ENCODE assay signal across 21 cellular contexts in the genomic region with DNA sequence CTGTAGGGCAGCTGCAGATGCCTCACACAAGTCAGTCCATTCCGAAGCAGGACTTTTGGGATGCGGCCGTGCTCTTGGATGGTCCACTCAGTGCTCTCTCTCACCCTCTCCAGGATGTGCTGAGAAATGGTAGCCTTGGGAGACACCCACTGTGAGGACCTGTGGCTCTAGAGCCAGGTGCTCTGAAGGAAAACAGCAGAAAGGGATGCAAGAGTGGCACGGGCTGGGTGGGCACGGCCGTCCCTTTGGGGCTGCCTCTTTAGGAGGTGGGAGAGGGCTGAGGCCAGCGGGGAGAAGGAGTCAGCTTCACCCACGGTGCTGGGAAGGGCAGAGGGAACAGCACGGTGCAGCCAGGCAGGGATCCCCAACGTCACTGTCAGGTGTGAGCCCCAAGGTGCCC.
A peak's percentile ranks its signal among the peaks of the same experiment; 100 is the strongest.
DNase-seq lines count a peak whose midpoint lies in the region; ATAC-seq, FAIRE-seq and TF ChIP-seq lines count a peak whose summit lies in the region.
"Had no signal": no experiment of that assay in that cellular context is flagged by ENCODE, and none has a peak within 500 bp of the region (broad histone marks: within the 10 kb centered on the region; RNA-seq: fewer than 3 reads in every experiment).

No MANE protein-coding gene starts in this region.

- H4K91ac ChIP-seq in H1 (replicated peaks; ENCODE audit: insufficient read length, low read length), result no peak overlapping the region

- ATAC-seq in GM18861 (IDR thresholded peaks at IDR 0.05; ENCODE audit: unreplicated experiment), result no peak
- ATAC-seq: GM12878 had no signal

- H3K18ac ChIP-seq in H1 (ENCODE audit: extremely low read depth, low read length), result no peak overlapping the region

- H2BK5ac ChIP-seq in H1 (ENCODE audit: low read depth, low read length), result no peak overlapping the region

- TF ChIP-seq RAD21 in H1 (IDR thresholded peaks at IDR 0.05 in 1 of 2, conservative IDR thresholded peaks at IDR 0.05 in 1 of 2; ENCODE audit: low read depth in 2 of 2, low read length in 2 of 2), result no peak

- no peak overlapping the region for H3K27ac Mint-ChIP-seq in progenitor cell of endocrine pancreas
- H3K27ac Mint-ChIP-seq: CD4-positive, alpha-beta T cell; HFFc6 had no signal

- H3K4me3 ChIP-seq in ACC112 (ENCODE audit: low read depth, low read length) (no peak overlapping the region), PC-9 (no peak overlapping the region), H1 (ENCODE audit: extremely low read depth in 1 of 4, insufficient read depth in 2 of 4, low read depth in 3 of 4, low read length in 4 of 4) (no peak overlapping the region)
- H3K4me3 ChIP-seq: GM12878, Peyer's patch had no signal

- H3K27me3 Mint-ChIP-seq in progenitor cell of endocrine pancreas, result peaks cover 6% of the 10 kb centered on the region

- WGBS in H1 (ENCODE audit: extremely low coverage in 1 of 2, insufficient coverage in 1 of 2, insufficient read length in 1 of 2, insufficient replicate concordance in 2 of 2, low coverage in 1 of 2, low lambda C conversion rate in 2 of 2, missing lambda C conversion rate in 1 of 2), 2 experiments, result 72% methylated on average over 10 of the region's 10 CpGs; no CpG with 5 or more reads in 1 of the 2 experiments

- H3K27me3 ChIP-seq in ACC112 (ENCODE audit: insufficient read depth, low read length), result no peaks in the 10 kb centered on the region
- H3K27me3 ChIP-seq in PC-9 (ENCODE audit: insufficient read depth, low read depth), result no peaks in the 10 kb centered on the region
- H3K27me3 ChIP-seq in H1 (replicated peaks in 1 of 4; ENCODE audit: control insufficient read depth in 3 of 4, extremely low read depth in 1 of 4, insufficient read depth in 3 of 4, low read length in 3 of 4), result no peaks in the 10 kb centered on the region; a peak in 1 of 7 replicates
- H3K27me3 ChIP-seq: Peyer's patch had no signal

- no peak overlapping the region for H3K56ac ChIP-seq in H1 (replicated peaks; ENCODE audit: insufficient read length, low read depth, low read length)

- no TSS peak for BruUV-seq in PC-9 (replicated peaks; lab: Mats Ljungman, UMichigan)

- H3K79me1 ChIP-seq in H1 (ENCODE audit: low read depth, low read length), result no peaks in the 10 kb centered on the region

- no peak for TF ChIP-seq EP300 in H1 (IDR thresholded peaks at IDR 0.05; ENCODE audit: borderline replicate concordance in 1 of 2, low read depth in 2 of 2, low read length in 2 of 2)

- H2BK20ac ChIP-seq in H1 (ENCODE audit: low read length), result no peak overlapping the region

- H3F3A ChIP-seq in PC-9 (ENCODE audit: insufficient read depth, low read depth), result peaks cover 9% of the 10 kb centered on the region

- H3K9me3 ChIP-seq in PC-9 (ENCODE audit: insufficient read depth, low read depth) (no peaks in the 10 kb centered on the region), H1 (ENCODE audit: insufficient read depth in 2 of 2, low read depth in 1 of 2, low read length in 1 of 2) (no peaks in the 10 kb centered on the region)
- H3K9me3 ChIP-seq: Caco-2, Peyer's patch, SK-N-SH had no signal

- H4K20me1 ChIP-seq in PC-9 (ENCODE audit: insufficient read depth) (no peaks in the 10 kb centered on the region), H1 (replicated peaks in 1 of 2; ENCODE audit: control insufficient read depth in 1 of 2, insufficient read depth in 2 of 2, low read length in 2 of 2) (no peaks in the 10 kb centered on the region)

- POLR2A ChIA-PET in PC-9 (lab: Charles Lee; ENCODE audit: unreplicated experiment) (no interaction called here), H1 (lab: Charles Lee; ENCODE audit: partially characterized antibody) (no interaction called here), HEK293T (lab: Yijun Ruan, JAX) (no interaction called here)

- no peaks in the 10 kb centered on the region for H3K9me3 Mint-ChIP-seq in progenitor cell of endocrine pancreas (ENCODE audit: low read depth)
- H3K9me3 Mint-ChIP-seq: CD4-positive, alpha-beta T cell; HFFc6 had no signal

- H3K4me3 Mint-ChIP-seq in progenitor cell of endocrine pancreas (ENCODE audit: low read depth), result no peak overlapping the region
- H3K4me3 Mint-ChIP-seq: CD4-positive, alpha-beta T cell; HFFc6 had no signal

- H3K23ac ChIP-seq in H1 (ENCODE audit: insufficient read length), result no peak overlapping the region

- no peak overlapping the region for H2BK12ac ChIP-seq in H1 (ENCODE audit: low read depth, low read length)

- H4K5ac ChIP-seq in H1 (ENCODE audit: insufficient read length, low read depth, low read length), result no peak overlapping the region

- no peaks in the 10 kb centered on the region for H3K36me3 Mint-ChIP-seq in progenitor cell of endocrine pancreas (ENCODE audit: insufficient read depth)

- H3K4ac ChIP-seq in H1 (replicated peaks; ENCODE audit: insufficient read length, low read depth, low read length), result no peak overlapping the region

- no peaks in the 10 kb centered on the region for H3K9me2 ChIP-seq in PC-9 (ENCODE audit: insufficient read depth)
- H3K9me2 ChIP-seq: SK-N-SH had no signal

- no peak overlapping the region for H4K8ac ChIP-seq in H1 (ENCODE audit: extremely low read depth, insufficient read depth, low read length)

- CTCF ChIA-PET in PC-9 (lab: Charles Lee) (no interaction called here), H1 (lab: Charles Lee; ENCODE audit: partially characterized antibody) (interaction anchor here (0.9 to 1.2 kb wide), 2 partner anchors 10 to 111 kb away, joined by 3 read pairs; no protein-coding TSS in a partner anchor), HEK293T (lab: Yijun Ruan, JAX) (no interaction called here)

- H2AFZ ChIP-seq in ACC112 (ENCODE audit: low read length, unreplicated experiment), result no peak overlapping the region
- H2AFZ ChIP-seq in PC-9, result no peak overlapping the region
- no peak overlapping the region for H2AFZ ChIP-seq in H1 (ENCODE audit: low read length)

- no peak overlapping the region for H3K9ac ChIP-seq in H1 (replicated peaks in 1 of 4; ENCODE audit: extremely low read depth in 1 of 4, low read depth in 3 of 4, low read length in 3 of 4)
- H3K9ac ChIP-seq: SK-N-SH had no signal

- no peaks in the 10 kb centered on the region for H3K36me3 ChIP-seq in ACC112 (ENCODE audit: insufficient read depth, low read length)
- H3K36me3 ChIP-seq in PC-9 (ENCODE audit: low read depth), result no peaks in the 10 kb centered on the region
- H3K36me3 ChIP-seq in H1 (ENCODE audit: control insufficient read depth in 2 of 4, insufficient read depth in 4 of 4, low read length in 3 of 4), result no peaks in the 10 kb centered on the region
- H3K36me3 ChIP-seq: Peyer's patch had no signal

- no peak for DNase-seq in PC-9
- DNase-seq in H1 (ENCODE audit: low read depth in 1 of 2, low spot score in 2 of 2), result no peak
- DNase-seq in posterior vena cava (ENCODE audit: low spot score), result peak; percentile 75
- no peak for DNase-seq in progenitor cell of endocrine pancreas (ENCODE audit: low spot score, unreplicated experiment)
- no peak for DNase-seq in HEK293T (ENCODE audit: extremely low spot score)
- DNase-seq in NCI-H748 (lab: John Stamatoyannopoulos, UW; ENCODE audit: unreplicated experiment), result no peak
- DNase-seq: CD4-positive, alpha-beta T cell; DMS153; GF-D8; HFFc6; NCI-H1436; NCI-H1930; NCI-H345; NCI-H524 treated with DMSO at 0.1 percent for 48 hours; SHP77; SK-N-SH had no signal

- intact Hi-C loops in PC-9 (cut with micrococcal nuclease; ENCODE audit: unreplicated experiment) (loop anchor here (5.0 kb wide), 1 partner anchor 48 kb away; no protein-coding TSS in a partner anchor), posterior vena cava (cut with DNase I) (no loop called here)

- H2AK5ac ChIP-seq in H1 (ENCODE audit: low read depth, low read length), result 0 out of 2 replicates have a peak overlapping the region, but pooled peaks have one; percentile 71

- H3K23me2 ChIP-seq in H1 (ENCODE audit: low read depth, low read length), result no peaks in the 10 kb centered on the region

- H2BK15ac ChIP-seq in H1 (ENCODE audit: low read length), result no peak overlapping the region

- no peak for TF ChIP-seq CTCF in PC-9 (conservative IDR thresholded peaks at IDR 0.05)
- no peak for TF ChIP-seq CTCF in H1 (IDR thresholded peaks at IDR 0.05; ENCODE audit: control extremely low read depth in 1 of 3, insufficient read depth in 1 of 3, low read depth in 1 of 3, low read length in 3 of 3)
- no peak for TF ChIP-seq CTCF in progenitor cell of endocrine pancreas (IDR thresholded peaks at IDR 0.05; ENCODE audit: unreplicated experiment)

- no peak overlapping the region for H2BK120ac ChIP-seq in H1 (replicated peaks; ENCODE audit: low read depth, low read length)

- no peak for FAIRE-seq in H1 (lab: Jason Lieb, UNC)
- FAIRE-seq: GM12878 had no signal

- TF ChIP-seq POLR2A in H1 (IDR thresholded peaks at IDR 0.05; ENCODE audit: control extremely low read depth in 1 of 2, low read depth in 2 of 2, low read length in 2 of 2), result no peak

- H3K4me1 Mint-ChIP-seq in progenitor cell of endocrine pancreas (ENCODE audit: low read depth), result peaks cover 19% of the 10 kb centered on the region

- H3K4me2 ChIP-seq in PC-9, result 0 out of 2 replicates have a peak overlapping the region, but pooled peaks have one; percentile 8
- no peak overlapping the region for H3K4me2 ChIP-seq in H1 (ENCODE audit: insufficient read depth in 1 of 2, low read depth in 2 of 2, low read length in 2 of 2)
- H3K4me2 ChIP-seq: SK-N-SH had no signal

- H3K79me2 ChIP-seq in ACC112 (ENCODE audit: control insufficient read depth, insufficient read depth, low read length, unreplicated experiment) (no peaks in the 10 kb centered on the region), PC-9 (ENCODE audit: low read depth) (no peaks in the 10 kb centered on the region), H1 (ENCODE audit: control insufficient read depth in 1 of 2, insufficient read depth in 2 of 2, low read length in 2 of 2) (no peaks in the 10 kb centered on the region)

- H3K4me1 ChIP-seq in ACC112 (ENCODE audit: control insufficient read depth, insufficient read depth, low read length, unreplicated experiment) (peaks cover 45% of the 10 kb centered on the region), PC-9 (replicated peaks; ENCODE audit: insufficient read depth) (peaks cover 82% of the 10 kb centered on the region), H1 (replicated peaks in 1 of 4; ENCODE audit: control insufficient read depth in 3 of 4, insufficient read depth in 4 of 4, low read length in 3 of 4) (peaks cover 2 to 10% (median 6%) of the 10 kb centered on the region in 4 experiments)

- H3K14ac ChIP-seq in H1 (ENCODE audit: insufficient read length), result no peak overlapping the region

- H3K27ac ChIP-seq in ACC112 (ENCODE audit: low read depth, low read length) (peak overlapping the region; percentile 45; the same call in 1 of the 2 replicates), PC-9 (peak overlapping the region; percentile 46), H1 (ENCODE audit: low read depth, low read length) (no peak overlapping the region)
- H3K27ac ChIP-seq: Peyer's patch had no signal

TF ChIP-seq in H1, 55 proteins besides CTCF, POLR2A, EP300 and RAD21:
- no peak for TF ChIP-seq SRF (IDR thresholded peaks at IDR 0.05; ENCODE audit: low read depth, low read length)
- no peak for TF ChIP-seq SP2 (IDR thresholded peaks at IDR 0.05; ENCODE audit: low read length)
- TF ChIP-seq CEBPB (IDR thresholded peaks at IDR 0.05; ENCODE audit: low read depth, low read length), result no peak

TF ChIP-seq in HEK293T, 16 proteins besides CTCF, POLR2A, EP300 and RAD21 (continues in another document):
- TF ChIP-seq FOXM1 (IDR thresholded peaks at IDR 0.05; ENCODE audit: borderline replicate concordance) (no peak), ELF4 (IDR thresholded peaks at IDR 0.05) (no peak), ARNT (IDR thresholded peaks at IDR 0.05) (no peak), ZNF384 (IDR thresholded peaks at IDR 0.05) (no peak), NFRKB (IDR thresholded peaks at IDR 0.05) (no peak)
